ENCODE assay signal across 8 cellular contexts in genomic region chr7:128862571-128863432, GRCh38. TPM values are rescaled to one million over a fixed set of nuclear protein-coding genes. Genes with fewer than 3 reads are reported as not detected.
DNase-seq lines count a peak whose midpoint lies in the region; ATAC-seq and TF ChIP-seq lines count a peak whose summit lies in the region.

Gene ATP6V1F, plus strand, starts transcription at chr7:128862856. Its CDS starts 49 bp downstream, at chr7:128862905.

- H3K27me3 ChIP-seq in PC-3 (ENCODE audit: low read length), result no peaks in the 10 kb centered on the region

- H4K20me1 ChIP-seq in PC-3 (ENCODE audit: low read length), result no peaks in the 10 kb centered on the region

- H3K4me3 ChIP-seq in PC-3 (ENCODE audit: low read length) (peak within 1 kb of the TSS; percentile 84), epithelial cell of esophagus (ENCODE audit: low read length) (peak within 1 kb of the TSS; percentile 98), mucosa of descending colon (peak within 1 kb of the TSS; percentile 54)

- DNase-seq in DMS114 treated with DMSO at 0.1 percent for 48 hours (lab: John Stamatoyannopoulos, UW; ENCODE audit: unreplicated experiment), result peak; percentile 94
- peak; percentile 97 for DNase-seq in PC-3
- peak; percentile 98 for DNase-seq in activated T-cell treated with anti-CD3 and anti-CD28 coated beads for 48 hours (ENCODE audit: low read depth)
- peak; percentile 98 for DNase-seq in epithelial cell of esophagus (ENCODE audit: low read depth)
- peak; percentile 98 to 100 (median 99) for DNase-seq in mucosa of descending colon
- peak; percentile 98 for DNase-seq in stimulated activated CD8-positive, alpha-beta memory T cell treated with anti-CD3 and anti-CD28 coated beads, Interleukin-4, amount 100 ng/mL, for 24 hours (ENCODE audit: low read depth)

- peak within 1 kb of the TSS; percentile 82 for H3K4me2 ChIP-seq in PC-3 (ENCODE audit: low read length)

- no peak within 1 kb of the TSS for H3K27ac ChIP-seq in PC-3 (ENCODE audit: low read length)

- no peak for TF ChIP-seq CTCF in PC-3 (conservative IDR thresholded peaks at IDR 0.05; ENCODE audit: low read depth, low read length)
- TF ChIP-seq CTCF in epithelial cell of esophagus (IDR thresholded peaks at IDR 0.05; ENCODE audit: insufficient read depth, low read depth, low read length, missing control alignments), result peak; percentile 9
- TF ChIP-seq CTCF in mucosa of descending colon (IDR thresholded peaks at IDR 0.05), result no peak

- H3K9me3 ChIP-seq in PC-3 (ENCODE audit: low read length), result no peaks in the 10 kb centered on the region
- H3K9me3 ChIP-seq in mucosa of descending colon, result no peaks in the 10 kb centered on the region

- H3K36me3 ChIP-seq in PC-3 (ENCODE audit: low read depth, low read length) (peaks cover 5% of the 10 kb centered on the region; the same call in 1 of the 2 replicates), mucosa of descending colon (ENCODE audit: low read depth) (no peaks in the 10 kb centered on the region)

- ATAC-seq in GM21529 (IDR thresholded peaks at IDR 0.05; ENCODE audit: unreplicated experiment) (peak; percentile 84), PC-3 (peak; percentile 85), mucosa of descending colon (peak; percentile 95)

- BruUV-seq in PC-3 (replicated peaks; lab: Mats Ljungman, UMichigan), result TSS peak; percentile 53

- no peak for TF ChIP-seq RAD21 in Ishikawa (IDR thresholded peaks at IDR 0.05; ENCODE audit: low read depth)

- POLR2A ChIA-PET in PC-3 (lab: Charles Lee; ENCODE audit: unreplicated experiment), result interaction anchor here (0.6 kb wide), 5 partner anchors 13 to 407 kb away, joined by 3 to 13 read pairs (median 4); partner anchors contain the start of gene HILPDA

- H2AFZ ChIP-seq in PC-3 (ENCODE audit: low read length), result peak within 1 kb of the TSS; percentile 88

- H3K4me1 ChIP-seq in PC-3 (ENCODE audit: insufficient read depth, low read length), result peaks cover 5% of the 10 kb centered on the region; the same call in 1 of the 2 replicates
- H3K4me1 ChIP-seq in mucosa of descending colon (ENCODE audit: low read depth), result peaks cover 13% of the 10 kb centered on the region

- H3K9me2 ChIP-seq in PC-3 (replicated peaks; ENCODE audit: low read length), result no peaks in the 10 kb centered on the region

- no peak for TF ChIP-seq EP300 in Ishikawa (IDR thresholded peaks at IDR 0.05; ENCODE audit: borderline replicate concordance)

- intact Hi-C loops in PC-3 (cut with micrococcal nuclease), result loop anchor here (1.0 kb wide), 2 partner anchors 17 to 36 kb away; no protein-coding TSS in a partner anchor
- intact Hi-C loops in mucosa of descending colon (cut with DNase I, micrococcal nuclease), result no loop called here

- H3K9ac ChIP-seq in PC-3 (ENCODE audit: low read length), result peak within 1 kb of the TSS; percentile 82

- H3F3A ChIP-seq in PC-3 (ENCODE audit: low read length, unreplicated experiment), result no peaks in the 10 kb centered on the region

- H3K79me2 ChIP-seq in PC-3 (ENCODE audit: low read length), result peaks cover 26% of the 10 kb centered on the region

- CTCF ChIA-PET in PC-3 (lab: Charles Lee), result interaction anchor here (0.6 to 1.5 kb wide), 4 partner anchors 17 to 515 kb away, joined by 3 to 9 read pairs (median 4); no protein-coding TSS in a partner anchor

TF ChIP-seq in Ishikawa, 13 proteins besides CTCF, POLR2A, EP300 and RAD21:
- TF ChIP-seq FOXM1 (IDR thresholded peaks at IDR 0.05; ENCODE audit: borderline replicate concordance, low read depth) (no peak), TAF1 (IDR thresholded peaks at IDR 0.05; ENCODE audit: low read depth) (peak; percentile 73), TCF12 (IDR thresholded peaks at IDR 0.05; ENCODE audit: low read depth) (no peak), MAX (IDR thresholded peaks at IDR 0.05) (peak; percentile 58), NFIC (IDR thresholded peaks at IDR 0.05) (no peak), YY1 (IDR thresholded peaks at IDR 0.05; ENCODE audit: low read depth) (peak; percentile 66), CEBPB (IDR thresholded peaks at IDR 0.05) (no peak), CREB1 (IDR thresholded peaks at IDR 0.05; ENCODE audit: low read depth) (0 out of 2 replicates have a peak, but pooled peaks have one; percentile 41), TEAD4 (IDR thresholded peaks at IDR 0.05) (peak; percentile 87), EGR1 (IDR thresholded peaks at IDR 0.05) (0 out of 2 replicates have a peak, but pooled peaks have one; percentile 28)

RNA-seq across cellular contexts. Expression of gene ATP6V1F, which starts in this region (rescaled TPM):
- total RNA-seq in PC-3 (2014; rRNA removed), result 129 and 131 TPM in 2 replicates
- total RNA-seq in mucosa of descending colon, result 10 to 100 TPM; 55.6 to 85.5 (median 82.4) TPM
